ENCODE assay signal across 1 cellular context in the genomic region with DNA sequence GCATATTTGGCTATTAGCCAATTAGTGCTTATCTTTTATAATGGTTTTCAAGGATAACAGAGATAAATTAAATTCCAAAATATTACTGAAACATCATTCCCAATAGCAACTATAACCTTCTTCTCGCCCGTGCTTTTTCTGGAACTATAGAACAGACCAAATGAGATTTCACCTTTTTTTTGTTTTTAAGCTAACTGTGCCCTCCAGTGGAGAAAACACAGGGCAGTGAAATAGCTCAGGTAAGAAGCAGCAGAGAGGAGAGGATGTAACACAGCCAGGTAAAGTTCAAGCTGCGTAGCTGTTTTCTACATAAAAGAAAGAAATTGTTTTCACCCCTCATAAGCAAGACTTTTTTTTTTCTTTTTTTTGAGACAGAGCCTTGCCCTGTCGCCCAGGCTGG.
TF ChIP-seq lines count a peak whose summit lies in the region.

No MANE protein-coding gene starts in this region.

TF ChIP-seq in HEK293, 187 proteins besides CTCF, POLR2A, EP300 and RAD21 (continued from another document):
- TF ChIP-seq, protein P1, sequence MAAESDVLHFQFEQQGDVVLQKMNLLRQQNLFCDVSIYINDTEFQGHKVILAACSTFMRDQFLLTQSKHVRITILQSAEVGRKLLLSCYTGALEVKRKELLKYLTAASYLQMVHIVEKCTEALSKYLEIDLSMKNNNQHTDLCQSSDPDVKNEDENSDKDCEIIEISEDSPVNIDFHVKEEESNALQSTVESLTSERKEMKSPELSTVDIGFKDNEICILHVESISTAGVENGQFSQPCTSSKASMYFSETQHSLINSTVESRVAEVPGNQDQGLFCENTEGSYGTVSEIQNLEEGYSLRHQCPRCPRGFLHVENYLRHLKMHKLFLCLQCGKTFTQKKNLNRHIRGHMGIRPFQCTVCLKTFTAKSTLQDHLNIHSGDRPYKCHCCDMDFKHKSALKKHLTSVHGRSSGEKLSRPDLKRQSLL (tag by site-specific recombination; IDR thresholded peaks at IDR 0.05), result no peak
- TF ChIP-seq ZBTB49 (tag by site-specific recombination; IDR thresholded peaks at IDR 0.05; ENCODE audit: low read depth), result no peak
- no peak for TF ChIP-seq PRDM10 (tag by site-specific recombination; IDR thresholded peaks at IDR 0.05)
- no peak for TF ChIP-seq PBX3 (CRISPR knock-in tag; IDR thresholded peaks at IDR 0.05)
- no peak for TF ChIP-seq ZNF561 (tag by site-specific recombination; IDR thresholded peaks at IDR 0.05; ENCODE audit: borderline replicate concordance)
